In the genomic region with DNA sequence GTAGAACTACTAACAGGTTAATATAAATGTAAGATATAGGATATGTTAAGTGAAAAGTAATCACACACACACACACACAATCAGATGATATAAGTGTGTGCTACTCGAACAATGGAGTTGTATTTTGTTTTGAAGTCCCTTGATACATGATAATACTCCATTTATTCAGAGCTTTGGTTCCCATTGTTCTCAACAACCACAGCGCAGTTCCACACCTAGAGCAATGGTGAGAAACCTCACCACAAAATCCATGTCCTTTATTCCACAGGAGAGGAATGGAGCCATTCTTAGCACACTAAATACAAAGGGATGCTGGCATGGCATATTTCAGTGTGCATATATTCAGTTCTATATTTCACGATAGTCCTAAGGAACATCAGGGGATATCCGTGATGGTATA, we compare ENCODE assay signal across 1 cellular context.
TF ChIP-seq lines count a peak whose summit lies in the region.

No MANE protein-coding gene starts in this region.

TF ChIP-seq in WTC11, 78 proteins besides CTCF, POLR2A, EP300 and RAD21 (continued from another document):
- TF ChIP-seq MLX (CRISPR knock-in tag; IDR thresholded peaks at IDR 0.05) (no peak), FOXJ3 (CRISPR knock-in tag; IDR thresholded peaks at IDR 0.05; ENCODE audit: borderline replicate concordance) (no peak), GRHL2 (CRISPR knock-in tag; IDR thresholded peaks at IDR 0.05; ENCODE audit: insufficient replicate concordance, severe bottlenecking) (no peak), ZNF232 (CRISPR knock-in tag; IDR thresholded peaks at IDR 0.05) (no peak), RELA (CRISPR knock-in tag; IDR thresholded peaks at IDR 0.05; ENCODE audit: borderline replicate concordance) (no peak), AR (CRISPR knock-in tag; IDR thresholded peaks at IDR 0.05) (no peak)
